Comparison of ENCODE assay signal across 9 cellular contexts in genomic region chrX:114626323-114626722, GRCh38. TPM values are rescaled to one million over a fixed set of nuclear protein-coding genes. Genes with fewer than 3 reads are reported as not detected.
DNase-seq lines count a peak whose midpoint lies in the region; ATAC-seq, FAIRE-seq and TF ChIP-seq lines count a peak whose summit lies in the region.
"Had no signal": no experiment of that assay in that cellular context is flagged by ENCODE, and none has a peak within 500 bp of the region (broad histone marks: within the 10 kb centered on the region; RNA-seq: fewer than 3 reads in every experiment).

No MANE protein-coding gene starts in this region.

- peak; percentile 12 for FAIRE-seq in RCC 7860 (lab: Jason Lieb, UNC)

- H3K27me3 ChIP-seq in AG04450 (ENCODE audit: control insufficient read depth, insufficient read depth, low read length) = no peaks in the 10 kb centered on the region
- no peaks in the 10 kb centered on the region for H3K27me3 ChIP-seq in gastroesophageal sphincter

- DNase-seq in AG04450 (ENCODE audit: low read depth, low spot score) = no peak
- DNase-seq in RCC 7860 (ENCODE audit: low spot score) = no peak
- DNase-seq in NCI-H1436 (lab: John Stamatoyannopoulos, UW) = no peak
- no peak for DNase-seq in HuH-7.5 (ENCODE audit: low spot score)
- no peak for DNase-seq in MV-4-11 (lab: John Stamatoyannopoulos, UW)

- CTCF ChIA-PET in AG04450 (lab: Charles Lee) = interaction anchor here (0.6 to 2.8 kb wide), 7 partner anchors 11 to 520 kb away, joined by 3 to 26 read pairs (median 3); no protein-coding TSS in a partner anchor

- no peak for TF ChIP-seq POLR2A in gastroesophageal sphincter (IDR thresholded peaks at IDR 0.05)

- no peaks in the 10 kb centered on the region for H3K9me3 ChIP-seq in AG04450 (ENCODE audit: control insufficient read depth, insufficient read depth, low read length)
- H3K9me3 ChIP-seq in gastroesophageal sphincter = no peaks in the 10 kb centered on the region

- POLR2A ChIA-PET in AG04450 (lab: Yijun Ruan, JAX) = no interaction called here

- ATAC-seq in GM19351 (IDR thresholded peaks at IDR 0.05; ENCODE audit: unreplicated experiment) = peak; percentile 54
- ATAC-seq in gastroesophageal sphincter = no peak
- no peak for ATAC-seq in HG03378 (IDR thresholded peaks at IDR 0.05; ENCODE audit: unreplicated experiment)

- TF ChIP-seq CTCF in AG04450 (IDR thresholded peaks at IDR 0.05; ENCODE audit: low read depth, low read length) (peak; percentile 34; the same call in 1 of the 2 replicates), gastroesophageal sphincter (IDR thresholded peaks at IDR 0.05) (peak in 3 of 4 experiments; percentile 23 to 38 (median 36))

- no peak overlapping the region for H3K4me3 ChIP-seq in AG04450 (ENCODE audit: low read depth, low read length)
- no peak overlapping the region for H3K4me3 ChIP-seq in gastroesophageal sphincter

- no peaks in the 10 kb centered on the region for H3K4me1 ChIP-seq in gastroesophageal sphincter

- H3K27ac ChIP-seq in AG04450 (ENCODE audit: low read depth, low read length) (no peak overlapping the region), gastroesophageal sphincter (no peak overlapping the region)

- TF ChIP-seq EP300 in gastroesophageal sphincter (IDR thresholded peaks at IDR 0.05) = no peak

- no peaks in the 10 kb centered on the region for H3K36me3 ChIP-seq in gastroesophageal sphincter

RNA-seq across cellular contexts. Expression of gene HTR2C, which starts 42.4 kb away (rescaled TPM):
- polyA plus RNA-seq in AG04450 (2011; rRNA removed) = not detected in 2 replicates
- polyA minus RNA-seq in AG04450 (2011; rRNA and poly(A)+ RNA removed) = not detected in 2 replicates
- not detected for total RNA-seq in gastroesophageal sphincter
- total RNA-seq: mononuclear cell had no signal
